2 cellular contexts compared by ENCODE assay signal in the genomic region with DNA sequence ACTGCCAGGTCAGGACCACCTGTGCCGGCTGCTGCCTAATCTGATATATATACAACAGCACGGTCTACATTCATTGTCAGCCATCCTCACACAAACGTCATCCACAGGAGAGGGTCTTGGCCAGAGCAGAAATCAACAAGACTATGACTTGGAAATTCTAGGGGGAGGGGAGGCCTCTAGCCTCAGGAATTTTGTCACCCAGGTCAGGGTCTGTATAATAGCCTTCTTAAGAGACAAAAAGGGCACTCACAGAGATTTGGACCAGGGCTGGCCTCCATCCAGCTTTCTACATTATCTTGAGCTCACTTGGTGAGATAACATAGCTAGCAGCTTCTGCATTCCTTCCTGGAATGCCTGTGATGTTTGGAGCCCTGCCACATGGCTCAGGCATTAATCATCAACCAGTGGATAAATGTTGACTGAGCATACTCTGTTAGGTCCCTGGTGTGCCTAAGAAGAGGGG.
A peak's percentile ranks its signal among the peaks of the same experiment; 100 is the strongest.
TF ChIP-seq lines count a peak whose summit lies in the region.

No MANE protein-coding gene starts in this region.

TF ChIP-seq in IMR-90, 13 proteins besides CTCF, POLR2A, EP300 and RAD21:
- no peak for TF ChIP-seq MXI1 (IDR thresholded peaks at IDR 0.05; ENCODE audit: borderline replicate concordance, low read depth, low read length)
- TF ChIP-seq FOS (IDR thresholded peaks at IDR 0.05; ENCODE audit: low read depth, low read length): peak; percentile 62; the same call in 1 of the 2 replicates
- TF ChIP-seq MAFK (IDR thresholded peaks at IDR 0.05; ENCODE audit: low read depth, low read length): peak; percentile 81
- no peak for TF ChIP-seq CEBPB (IDR thresholded peaks at IDR 0.05; ENCODE audit: low read depth, low read length)
- TF ChIP-seq RFX5 (IDR thresholded peaks at IDR 0.05; ENCODE audit: low read depth, low read length): no peak

TF ChIP-seq in GM12891, 5 proteins besides CTCF, POLR2A, EP300 and RAD21:
- TF ChIP-seq TAF1 (IDR thresholded peaks at IDR 0.05; ENCODE audit: low read depth, low read length) (no peak), POU2F2 (IDR thresholded peaks at IDR 0.05; ENCODE audit: low read depth, low read length) (no peak), PAX5 (IDR thresholded peaks at IDR 0.05; ENCODE audit: insufficient read depth, low read length, severe bottlenecking) (no peak), SPI1 (IDR thresholded peaks at IDR 0.05; ENCODE audit: low read depth, low read length) (no peak), POLR2AphosphoS5 (IDR thresholded peaks at IDR 0.05; ENCODE audit: low read depth, low read length) (no peak)
TF ChIP-seq in GM12891: peak in this region for 0.
